Comparison of ENCODE assay signal across 22 cellular contexts in genomic region chr6:107629545-107630147, GRCh38.
DNase-seq lines count a peak whose midpoint lies in the region; ATAC-seq and TF ChIP-seq lines count a peak whose summit lies in the region.
"Had no signal": no experiment of that assay in that cellular context is flagged by ENCODE, and none has a peak within 500 bp of the region (broad histone marks: within the 10 kb centered on the region; RNA-seq: fewer than 3 reads in every experiment).

No MANE protein-coding gene starts in this region.

- H3K4me1 ChIP-seq in right lobe of liver (no peaks in the 10 kb centered on the region), aorta (ENCODE audit: control insufficient read depth in 1 of 2, insufficient read depth in 2 of 2, low read length in 2 of 2) (peaks cover 4% of the 10 kb centered on the region in 2 donors)
- H3K4me1 ChIP-seq: body of pancreas had no signal

- H3K27me3 ChIP-seq in right lobe of liver (no peaks in the 10 kb centered on the region), aorta (ENCODE audit: control insufficient read depth in 1 of 2, insufficient read depth in 2 of 2, low read length in 1 of 2) (no peaks in the 10 kb centered on the region)
- H3K27me3 ChIP-seq: body of pancreas had no signal

- intact Hi-C loops in right lobe of liver (cut with DNase I), result no loop called here
- intact Hi-C loops in aorta (cut with DNase I), result no loop called here

- DNase-seq in DMS79 (lab: John Stamatoyannopoulos, UW) (peak; percentile 90), NCI-H187 treated with DMSO at 0.1 percent for 48 hours (lab: John Stamatoyannopoulos, UW) (peak; percentile 59), NCI-H774 (lab: John Stamatoyannopoulos, UW) (peak; percentile 70), left kidney (ENCODE audit: low read depth, low spot score) (peak; percentile 61), right lobe of liver (no peak), mucosa of gallbladder (ENCODE audit: low spot score) (no peak), aorta (no peak)
- DNase-seq: activated CD8-positive, alpha-beta T cell treated with anti-CD3 and anti-CD28 coated beads for 36 hours; activated T-cell treated with anti-CD3 and anti-CD28 coated beads, Interleukin-2, amount 50 U/mL, for 72 hours; body of pancreas; CD4-positive, CD25-positive, alpha-beta regulatory T cell; GOT3; left colon; MG63; mucosa of descending colon; NCI-H446 treated with DMSO at 0.1 percent for 48 hours; retina; Right ventricle myocardium superior; stimulated activated naive CD4-positive, alpha-beta T cell treated with Interleukin-2 at 50 U/mL for 16 hours; transverse colon; WERI-Rb-1 had no signal

- TF ChIP-seq CTCF in right lobe of liver (IDR thresholded peaks at IDR 0.05), result no peak

- H3K9me3 ChIP-seq in right lobe of liver (no peaks in the 10 kb centered on the region), aorta (ENCODE audit: control insufficient read depth, low read length) (no peaks in the 10 kb centered on the region)
- H3K9me3 ChIP-seq: body of pancreas, MG63, mucosa of descending colon, transverse colon had no signal

- 84% methylated on average over 6 of the region's 6 CpGs for WGBS in right lobe of liver (ENCODE audit: insufficient coverage, low coverage, low lambda C conversion rate, missing lambda C conversion rate)
- 24 to 32% methylated on average over 6 of the region's 6 CpGs for WGBS in aorta, 2 donors

- ATAC-seq in right lobe of liver (no peak), aorta (ENCODE audit: low FRiP score) (no peak), HG02678 (IDR thresholded peaks at IDR 0.05; ENCODE audit: unreplicated experiment) (no peak)
- ATAC-seq: activated CD8-positive, alpha-beta T cell treated with anti-CD3 and anti-CD28 coated beads for 36 hours; activated T-cell treated with anti-CD3 and anti-CD28 coated beads, Interleukin-2, amount 50 U/mL, for 72 hours; body of pancreas; left colon; mucosa of descending colon had no signal

- TF ChIP-seq POLR2A in right lobe of liver (IDR thresholded peaks at IDR 0.05), result no peak

- H3K4me3 ChIP-seq in right lobe of liver (no peak overlapping the region), aorta (ENCODE audit: low read length in 2 of 2) (no peak overlapping the region)
- H3K4me3 ChIP-seq: body of pancreas, MG63, mucosa of descending colon, transverse colon had no signal

- H3K36me3 ChIP-seq in right lobe of liver (no peaks in the 10 kb centered on the region), aorta (ENCODE audit: control insufficient read depth in 1 of 2, insufficient read depth in 2 of 2, low read length in 1 of 2) (no peaks in the 10 kb centered on the region)
- H3K36me3 ChIP-seq: MG63, transverse colon, WERI-Rb-1 had no signal

- H3K27ac ChIP-seq in right lobe of liver (no peak overlapping the region), aorta (ENCODE audit: low read depth in 1 of 2, low read length in 2 of 2) (peak overlapping the region in 1 of 2 donors; percentile 9)
- H3K27ac ChIP-seq: body of pancreas, transverse colon, WERI-Rb-1 had no signal

Comparison
In these comparisons a context has a peak if more than half of its experiments do, and no peak if none do; other contexts are left out.
1. DNase-seq: peak in DMS79 (single experiment), NCI-H187 treated with DMSO at 0.1 percent for 48 hours (single experiment), NCI-H774 (single experiment) and left kidney (single experiment); none in right lobe of liver (0 of 3), mucosa of gallbladder (single experiment) and aorta (0 of 2).